16 cellular contexts compared by ENCODE assay signal in the genomic region with DNA sequence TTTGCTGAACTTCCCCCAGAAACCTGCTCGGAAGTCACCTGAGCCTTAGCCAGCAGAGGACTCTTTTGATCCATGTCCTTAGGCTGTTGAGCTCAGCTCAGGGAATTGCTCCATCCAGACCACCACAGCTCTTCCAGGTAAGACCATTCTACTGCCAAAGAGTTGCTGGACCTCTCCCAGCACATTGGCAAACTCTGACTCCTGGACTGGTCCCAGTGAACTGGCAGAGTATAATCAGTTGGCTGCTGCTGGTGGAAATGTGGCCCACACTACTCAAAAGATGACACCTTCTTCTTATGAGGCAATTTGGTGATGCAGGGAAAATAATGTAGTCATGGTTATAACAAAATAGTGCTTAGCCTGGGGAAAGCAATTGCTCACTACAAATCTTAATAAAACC.
DNase-seq lines count a peak whose midpoint lies in the region; ATAC-seq, FAIRE-seq and TF ChIP-seq lines count a peak whose summit lies in the region.
"Had no signal": no experiment of that assay in that cellular context is flagged by ENCODE, and none has a peak within 500 bp of the region (broad histone marks: within the 10 kb centered on the region; RNA-seq: fewer than 3 reads in every experiment).

No MANE protein-coding gene starts in this region.

- H3K27ac Mint-ChIP-seq in chondrocyte (ENCODE audit: unreplicated experiment), result no peak overlapping the region

- H3K27ac ChIP-seq in heart left ventricle (no peak overlapping the region), aorta (ENCODE audit: low read depth in 1 of 2, low read length in 2 of 2) (no peak overlapping the region)
- H3K27ac ChIP-seq: BLaER1, SK-N-MC had no signal

- WGBS in heart left ventricle, 4 donors, result 58 to 93% (median 65%) methylated on average over 1 of the region's 1 CpG
- 10 to 20% methylated on average over 1 of the region's 1 CpG for WGBS in aorta, 2 donors

- no peak for FAIRE-seq in GM12892 (lab: Jason Lieb, UNC)

- H3K36me3 Mint-ChIP-seq in chondrocyte (ENCODE audit: low read depth), result peaks cover 6% of the 10 kb centered on the region

- H3K36me3 ChIP-seq in heart left ventricle (no peaks in the 10 kb centered on the region), aorta (ENCODE audit: control insufficient read depth in 1 of 2, insufficient read depth in 2 of 2, low read length in 1 of 2) (no peaks in the 10 kb centered on the region)
- H3K36me3 ChIP-seq: BLaER1, HAP-1 had no signal

- ATAC-seq in heart left ventricle (peak; percentile 92 to 98 (median 97)), aorta (ENCODE audit: low FRiP score) (peak; percentile 66), GM21619 (IDR thresholded peaks at IDR 0.05; ENCODE audit: unreplicated experiment) (no peak)
- ATAC-seq: PC-3 had no signal

- no peaks in the 10 kb centered on the region for H3K27me3 Mint-ChIP-seq in chondrocyte (ENCODE audit: low read depth)

- TF ChIP-seq CTCF in heart left ventricle (IDR thresholded peaks at IDR 0.05) (no peak), chondrocyte (IDR thresholded peaks at IDR 0.05) (no peak)

- TF ChIP-seq POLR2A in heart left ventricle (IDR thresholded peaks at IDR 0.05) (no peak), GM12892 (IDR thresholded peaks at IDR 0.05; ENCODE audit: low read depth, low read length) (no peak)

- no peaks in the 10 kb centered on the region for H3K27me3 ChIP-seq in heart left ventricle
- no peaks in the 10 kb centered on the region for H3K27me3 ChIP-seq in aorta (ENCODE audit: control insufficient read depth in 1 of 2, insufficient read depth in 2 of 2, low read length in 1 of 2)
- H3K27me3 ChIP-seq: BLaER1 had no signal

- H3K4me1 ChIP-seq in heart left ventricle (peaks cover 0 to 6% (median 0%) of the 10 kb centered on the region in 12 donors), aorta (ENCODE audit: control insufficient read depth in 1 of 2, insufficient read depth in 2 of 2, low read length in 2 of 2) (peaks cover 0 to 2% of the 10 kb centered on the region in 2 donors)
- H3K4me1 ChIP-seq: BLaER1 had no signal

- H3K9me3 Mint-ChIP-seq in chondrocyte (ENCODE audit: low read depth), result peaks cover 7% of the 10 kb centered on the region

- no peak overlapping the region for H3K4me3 Mint-ChIP-seq in chondrocyte (ENCODE audit: unreplicated experiment)

- H3K9me3 ChIP-seq in heart left ventricle (peaks cover 0 to 16% (median 0%) of the 10 kb centered on the region in 12 donors), aorta (ENCODE audit: control insufficient read depth, low read length) (no peaks in the 10 kb centered on the region)
- H3K9me3 ChIP-seq: BLaER1, HAP-1 had no signal

- peak; percentile 16 for DNase-seq in M059J (ENCODE audit: low read depth)
- peak; percentile 51 for DNase-seq in astrocyte of the hippocampus (ENCODE audit: low read depth, low spot score)
- peak; percentile 33 to 82 (median 62) for DNase-seq in heart left ventricle
- DNase-seq in aorta, result peak in 1 of 2 donors; percentile 66
- DNase-seq in chondrocyte (ENCODE audit: low spot score), result no peak
- no peak for DNase-seq in GM12892 (ENCODE audit: insufficient read length)
- DNase-seq: Kasumi-1, MV-4-11, NCI-H1417 treated with DMSO at 0.1 percent for 48 hours, NCI-H2029, NCI-H526 treated with DMSO at 0.1 percent for 48 hours, PC-3 had no signal

- H3K4me1 Mint-ChIP-seq in chondrocyte (ENCODE audit: low read depth), result no peaks in the 10 kb centered on the region

- intact Hi-C loops in heart left ventricle (cut with DNase I) (loop anchor here in 1 of 10 donors (10.0 kb wide), 1 partner anchor 570 kb away; no protein-coding TSS in a partner anchor), aorta (cut with DNase I) (no loop called here)

- no peak overlapping the region for H3K4me3 ChIP-seq in heart left ventricle
- no peak overlapping the region for H3K4me3 ChIP-seq in aorta (ENCODE audit: low read length in 2 of 2)
- H3K4me3 ChIP-seq: BLaER1, HAP-1, SK-N-MC had no signal

Comparison
In these comparisons a context has a peak if more than half of its experiments do, and no peak if none do; other contexts are left out.
1. DNase-seq: peak in M059J (single experiment), astrocyte of the hippocampus (single experiment) and heart left ventricle (5 of 5); none in chondrocyte (single experiment) and GM12892 (single experiment).